In the genomic region with DNA sequence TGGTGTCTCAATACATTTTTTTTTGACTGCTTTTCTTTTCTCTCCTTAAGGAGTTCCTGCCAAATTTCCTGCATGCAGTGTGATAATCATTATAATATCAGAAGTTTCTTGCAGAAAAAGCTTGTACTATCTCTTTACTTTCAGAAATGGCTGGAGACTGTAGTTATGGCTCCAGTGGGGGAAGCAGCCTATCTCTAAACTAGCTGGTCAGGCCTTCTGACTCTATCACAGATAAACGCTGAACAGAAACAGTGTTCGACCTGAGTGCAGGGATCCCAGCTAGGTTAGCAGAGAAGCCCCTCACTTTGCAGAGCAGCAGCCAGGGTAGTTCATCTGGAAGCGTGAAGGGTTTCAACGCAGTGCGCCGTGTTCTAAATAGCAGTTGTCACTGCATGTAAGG, we compare ENCODE assay signal across 14 cellular contexts. TPM values are rescaled to one million over a fixed set of nuclear protein-coding genes. Genes with fewer than 3 reads are reported as not detected.
DNase-seq lines count a peak whose midpoint lies in the region; ATAC-seq and TF ChIP-seq lines count a peak whose summit lies in the region.
"Had no signal": no experiment of that assay in that cellular context is flagged by ENCODE, and none has a peak within 500 bp of the region (broad histone marks: within the 10 kb centered on the region; RNA-seq: fewer than 3 reads in every experiment).

No MANE protein-coding gene starts in this region.

- no peak overlapping the region for H3K14ac ChIP-seq in H9 (ENCODE audit: insufficient read depth, low read length)

- no peak overlapping the region for H2BK20ac ChIP-seq in H9 (ENCODE audit: low read depth, low read length, poor library complexity, severe bottlenecking)

- no peak overlapping the region for H3K18ac ChIP-seq in H9 (ENCODE audit: insufficient read length, low read depth, low read length)

- WGBS in H9 (ENCODE audit: extremely low coverage, insufficient read length, low lambda C conversion rate) = no CpG with 5 or more reads among the region's 6 CpGs
- 82 to 89% (median 87%) methylated on average over 6 of the region's 6 CpGs for WGBS in ovary, 3 donors

- H4K8ac ChIP-seq in H9 (replicated peaks; ENCODE audit: insufficient read length, low read depth, low read length) = no peak overlapping the region

- POLR2A ChIA-PET in CD4-positive, alpha-beta T cell (lab: Charles Lee) = interaction anchor here (1.1 to 4.1 kb wide), 5 partner anchors 17 to 44 kb away, joined by 3 to 17 read pairs (median 7); no protein-coding TSS in a partner anchor
- POLR2A ChIA-PET in activated CD8-positive, alpha-beta T cell treated with anti-CD3 and anti-CD28 coated beads, Interleukin-2, amount 10 ng/mL, durations not matched to agents 7 days and 5 days (lab: Charles Lee) = interaction anchor here (1.5 to 3.3 kb wide), 2 partner anchors 15 to 37 kb away, joined by 5 to 9 read pairs; no protein-coding TSS in a partner anchor

- H3K4me2 ChIP-seq in H9 (ENCODE audit: insufficient read depth, insufficient read length, low read length) = no peak overlapping the region

- no peaks in the 10 kb centered on the region for H3K79me1 ChIP-seq in H9 (ENCODE audit: insufficient read depth, low read depth, low read length, poor library complexity, severe bottlenecking)

- H3K4me3 ChIP-seq in ovary = no peak overlapping the region
- H3K4me3 ChIP-seq: mucosa of descending colon, psoas muscle had no signal

- H3K79me2 ChIP-seq in H9 (ENCODE audit: insufficient read depth, low read length) = no peaks in the 10 kb centered on the region

- no peak overlapping the region for H3K27ac ChIP-seq in CD4-positive, alpha-beta T cell (ENCODE audit: low read depth, low read length)
- H3K27ac ChIP-seq in H9 (ENCODE audit: insufficient read length, low read depth, low read length) (no peak overlapping the region), ovary (no peak overlapping the region)
- H3K27ac ChIP-seq: BLaER1 treated with 17β-estradiol and CSF1 and Interleukin-3, amounts not matched to agents 10 nM and 100 nM; psoas muscle had no signal

- peak overlapping the region; percentile 96 for H3K4me3 Mint-ChIP-seq in CD4-positive, alpha-beta T cell
- H3K4me3 Mint-ChIP-seq in H9 = peak overlapping the region; percentile 72 to 90
- H3K4me3 Mint-ChIP-seq in activated CD8-positive, alpha-beta T cell treated with anti-CD3 and anti-CD28 coated beads, Interleukin-2, amount 10 ng/mL, durations not matched to agents 7 days and 5 days = peak overlapping the region; percentile 90
- peak overlapping the region; percentile 12 to 96 (median 88) for H3K4me3 Mint-ChIP-seq in naive B cell

- H3K9me3 Mint-ChIP-seq in CD4-positive, alpha-beta T cell = no peaks in the 10 kb centered on the region
- no peaks in the 10 kb centered on the region; a peak in 1 of 5 replicates for H3K9me3 Mint-ChIP-seq in H9
- H3K9me3 Mint-ChIP-seq in activated CD8-positive, alpha-beta T cell treated with anti-CD3 and anti-CD28 coated beads, Interleukin-2, amount 10 ng/mL, durations not matched to agents 7 days and 5 days (ENCODE audit: insufficient read depth) = no peaks in the 10 kb centered on the region
- H3K9me3 Mint-ChIP-seq in naive B cell = no peaks in the 10 kb centered on the region

- no peak for TF ChIP-seq EP300 in ovary (IDR thresholded peaks at IDR 0.05)

- H3K9me3 ChIP-seq in CD4-positive, alpha-beta T cell (ENCODE audit: control insufficient read depth, low read length) = no peaks in the 10 kb centered on the region
- H3K9me3 ChIP-seq in H9 (ENCODE audit: control insufficient read depth, low read depth, low read length) (no peaks in the 10 kb centered on the region), ovary (no peaks in the 10 kb centered on the region)
- H3K9me3 ChIP-seq: BLaER1 treated with 17β-estradiol and CSF1 and Interleukin-3, amounts not matched to agents 10 nM and 100 nM; mucosa of descending colon; psoas muscle had no signal

- TF ChIP-seq POLR2A in ovary (IDR thresholded peaks at IDR 0.05) = no peak

- H3T11ph ChIP-seq in H9 (ENCODE audit: low read length) = no peak overlapping the region

- no peak overlapping the region for H2BK120ac ChIP-seq in H9 (ENCODE audit: low read depth, low read length, poor library complexity, severe bottlenecking)

- H3K4me1 ChIP-seq in H9 (ENCODE audit: insufficient read depth, low read length) = no peaks in the 10 kb centered on the region
- peaks cover 4% of the 10 kb centered on the region for H3K4me1 ChIP-seq in ovary (ENCODE audit: insufficient read depth)
- H3K4me1 ChIP-seq: psoas muscle had no signal

- no peak overlapping the region for H2BK12ac ChIP-seq in H9 (ENCODE audit: insufficient read length, low read depth, low read length)

- no peak for ATAC-seq in CD4-positive, alpha-beta T cell (ENCODE audit: poor library complexity)
- ATAC-seq in activated CD8-positive, alpha-beta T cell treated with anti-CD3 and anti-CD28 coated beads, Interleukin-2, amount 10 ng/mL, durations not matched to agents 7 days and 5 days = no peak
- ATAC-seq in naive B cell (ENCODE audit: low read depth in 2 of 2) = no peak
- ATAC-seq in HG02870 (IDR thresholded peaks at IDR 0.05; ENCODE audit: unreplicated experiment) = no peak
- ATAC-seq: HCT116, mucosa of descending colon, psoas muscle had no signal

- no peak overlapping the region for H3K4ac ChIP-seq in H9 (ENCODE audit: low read depth, low read length)

- peaks cover 11% of the 10 kb centered on the region for H3K4me1 Mint-ChIP-seq in CD4-positive, alpha-beta T cell (ENCODE audit: low read depth)
- peaks cover 0 to 8% of the 10 kb centered on the region in 2 experiments; a peak in 3 of 4 replicates for H3K4me1 Mint-ChIP-seq in H9
- peaks cover 35% of the 10 kb centered on the region for H3K4me1 Mint-ChIP-seq in activated CD8-positive, alpha-beta T cell treated with anti-CD3 and anti-CD28 coated beads, Interleukin-2, amount 10 ng/mL, durations not matched to agents 7 days and 5 days (ENCODE audit: low read depth)
- H3K4me1 Mint-ChIP-seq in naive B cell = peaks cover 9 to 16% (median 12%) of the 10 kb centered on the region in 3 donors

- H3K36me3 Mint-ChIP-seq in CD4-positive, alpha-beta T cell (ENCODE audit: low read depth) = peaks cover 4% of the 10 kb centered on the region
- H3K36me3 Mint-ChIP-seq in H9 (ENCODE audit: insufficient read depth in 1 of 3, low read depth in 3 of 3) (peaks cover 13 to 26% (median 18%) of the 10 kb centered on the region in 3 experiments), naive B cell (no peaks in the 10 kb centered on the region)
- H3K36me3 Mint-ChIP-seq in activated CD8-positive, alpha-beta T cell treated with anti-CD3 and anti-CD28 coated beads, Interleukin-2, amount 10 ng/mL, durations not matched to agents 7 days and 5 days (ENCODE audit: low read depth) = peaks cover 47% of the 10 kb centered on the region

- no peaks in the 10 kb centered on the region for H3K36me3 ChIP-seq in ovary

- H3K27ac Mint-ChIP-seq in CD4-positive, alpha-beta T cell = no peak overlapping the region
- H3K27ac Mint-ChIP-seq in H9 (no peak overlapping the region; a peak in 1 of 7 replicates), naive B cell (no peak overlapping the region)
- H3K27ac Mint-ChIP-seq in activated CD8-positive, alpha-beta T cell treated with anti-CD3 and anti-CD28 coated beads, Interleukin-2, amount 10 ng/mL, durations not matched to agents 7 days and 5 days = no peak overlapping the region

- no peak overlapping the region for H3K9ac ChIP-seq in H9 (ENCODE audit: extremely low read depth, insufficient read length, low read length)

- intact Hi-C loops in CD4-positive, alpha-beta T cell (cut with DNase I, micrococcal nuclease) = loop anchor here in 1 of 2 experiments (2.0 to 10.0 kb wide), 4 partner anchors 15 to 599 kb away; a partner anchor contains a TSS
- intact Hi-C loops in ovary (cut with DNase I) = no loop called here

- H3K56ac ChIP-seq in H9 (ENCODE audit: insufficient read length, low read depth, low read length) = no peak overlapping the region

- no peaks in the 10 kb centered on the region for H3K27me3 Mint-ChIP-seq in CD4-positive, alpha-beta T cell
- H3K27me3 Mint-ChIP-seq in H9 (ENCODE audit: low read depth) = peaks cover 7% of the 10 kb centered on the region
- H3K27me3 Mint-ChIP-seq in activated CD8-positive, alpha-beta T cell treated with anti-CD3 and anti-CD28 coated beads, Interleukin-2, amount 10 ng/mL, durations not matched to agents 7 days and 5 days (ENCODE audit: low read depth) = no peaks in the 10 kb centered on the region
- peaks cover 0 to 3% (median 0%) of the 10 kb centered on the region in 3 donors for H3K27me3 Mint-ChIP-seq in naive B cell

- no peak overlapping the region for H2AFZ ChIP-seq in H9 (ENCODE audit: low read length)

- H4K5ac ChIP-seq in H9 (ENCODE audit: insufficient read length, low read depth, low read length) = no peak overlapping the region

- DNase-seq in CD4-positive, alpha-beta T cell = no peak
- DNase-seq in H9 = no peak
- no peak for DNase-seq in activated CD8-positive, alpha-beta T cell treated with anti-CD3 and anti-CD28 coated beads, Interleukin-2, amount 10 ng/mL, durations not matched to agents 7 days and 5 days
- DNase-seq in naive B cell = no peak
- DNase-seq in stimulated activated CD4-positive, alpha-beta T cell treated with anti-CD3 and anti-CD28 coated beads, Interleukin-4, amount 100 ng/mL, for 24 hours = no peak
- no peak for DNase-seq in ovary
- DNase-seq: activated CD4-positive, alpha-beta T cell treated with anti-CD3 and anti-CD28 coated beads, Interleukin-2, amount 50 U/mL, for 1 hour; mucosa of descending colon; NCI-H1694; NCI-H524 had no signal

- H4K20me1 ChIP-seq in H9 (ENCODE audit: control insufficient read depth, insufficient read depth, insufficient read length) = no peaks in the 10 kb centered on the region

- no peaks in the 10 kb centered on the region for H3K27me3 ChIP-seq in CD4-positive, alpha-beta T cell (ENCODE audit: control insufficient read depth, insufficient read depth, low read length)
- no peaks in the 10 kb centered on the region for H3K27me3 ChIP-seq in H9 (ENCODE audit: insufficient read depth, low read length)
- H3K27me3 ChIP-seq in ovary = no peaks in the 10 kb centered on the region
- H3K27me3 ChIP-seq: BLaER1 treated with 17β-estradiol and CSF1 and Interleukin-3, amounts not matched to agents 10 nM and 100 nM had no signal

- CTCF ChIA-PET in CD4-positive, alpha-beta T cell (lab: Charles Lee) = interaction anchor here (1.8 kb wide), 1 partner anchor 203 kb away, joined by 4 read pairs; no protein-coding TSS in a partner anchor
- CTCF ChIA-PET in activated CD8-positive, alpha-beta T cell treated with anti-CD3 and anti-CD28 coated beads, Interleukin-2, amount 10 ng/mL, durations not matched to agents 7 days and 5 days (lab: Charles Lee) = interaction anchor here (0.7 to 1.7 kb wide), 3 partner anchors 44 to 203 kb away, joined by 3 to 6 read pairs (median 4); no protein-coding TSS in a partner anchor

- TF ChIP-seq CTCF in CD4-positive, alpha-beta T cell (IDR thresholded peaks at IDR 0.05) = no peak
- no peak for TF ChIP-seq CTCF in H9 (conservative IDR thresholded peaks at IDR 0.05)
- no peak for TF ChIP-seq CTCF in ovary (IDR thresholded peaks at IDR 0.05)

- H2BK5ac ChIP-seq in H9 (ENCODE audit: insufficient read length, low read length) = no peak overlapping the region

- H3K23ac ChIP-seq in H9 (ENCODE audit: insufficient read length, low read depth, low read length) = no peak overlapping the region

- H4K91ac ChIP-seq in H9 (ENCODE audit: insufficient read length, low read depth, low read length) = no peak overlapping the region

- peaks cover 5% of the 10 kb centered on the region for H3K23me2 ChIP-seq in H9 (ENCODE audit: insufficient read length, low read depth, low read length, poor library complexity, severe bottlenecking)

- no peak overlapping the region for H2AK5ac ChIP-seq in H9 (ENCODE audit: insufficient read length, low read length)

- no peak overlapping the region for H2BK15ac ChIP-seq in H9 (ENCODE audit: low read depth, low read length)

RNA-seq across cellular contexts. Expression of a gene that starts 1.9 kb away (rescaled TPM):
- 1 to 10 TPM; 4.9 to 5.6 TPM for total RNA-seq in CD4-positive, alpha-beta T cell
- total RNA-seq in H9 (2021) (40.2 and 42.1 TPM in 2 replicates), ovary (1 to 10 TPM in 3 of 7 donors, under 1 TPM in 4; 0.36 to 1.8 (median 0.98) TPM)
- 10 to 100 TPM; 38.7 to 39.2 TPM for total RNA-seq in activated CD8-positive, alpha-beta T cell treated with anti-CD3 and anti-CD28 coated beads, Interleukin-2, amount 10 ng/mL, durations not matched to agents 7 days and 5 days
- polyA plus RNA-seq in naive B cell (ENCODE audit: low read depth in 6 of 6) (not detected), ovary (1 to 10 TPM in 1 of 2 donors, under 1 TPM in 1; 0.94 to 2.7 TPM)
